In genomic region chr15:94238539-94239118, GRCh38 we compare ENCODE assay signal across 9 cellular contexts. TPM values are rescaled to one million over a fixed set of nuclear protein-coding genes. Genes with fewer than 3 reads are reported as not detected.
DNase-seq lines count a peak whose midpoint lies in the region; ATAC-seq and TF ChIP-seq lines count a peak whose summit lies in the region.
"Had no signal": no experiment of that assay in that cellular context is flagged by ENCODE, and none has a peak within 500 bp of the region (broad histone marks: within the 10 kb centered on the region; RNA-seq: fewer than 3 reads in every experiment).

No MANE protein-coding gene starts in this region.

- no peak for DNase-seq in activated CD4-positive, alpha-beta T cell treated with anti-CD3 and anti-CD28 coated beads for 36 hours
- no peak for DNase-seq in activated CD4-positive, alpha-beta T cell treated with anti-CD3 and anti-CD28 coated beads for 4 hours
- DNase-seq in NOMO-1 treated with DMSO at 0.1 percent for 48 hours (lab: John Stamatoyannopoulos, UW; ENCODE audit: unreplicated experiment) (peak; percentile 63), islet precursor cell (no peak), nephron progenitor cell (no peak), T-helper 9 cell (no peak)
- no peak for DNase-seq in stimulated activated effector memory CD8-positive, alpha-beta T cell treated with anti-CD3 and anti-CD28 coated beads, Interleukin-12 subunit alpha, Interleukin-12 subunit beta, amount 100 ng/mL, for 72 hours (ENCODE audit: low spot score in 2 of 2)

- POLR2A ChIA-PET in activated CD4-positive, alpha-beta T cell treated with anti-CD3 and anti-CD28 coated beads for 36 hours (lab: Charles Lee): no interaction called here

- TF ChIP-seq CTCF in nephron progenitor cell (IDR thresholded peaks at IDR 0.05): no peak

- H3K9me3 Mint-ChIP-seq in activated CD4-positive, alpha-beta T cell treated with anti-CD3 and anti-CD28 coated beads for 36 hours (ENCODE audit: low read depth): no peaks in the 10 kb centered on the region
- no peaks in the 10 kb centered on the region for H3K9me3 Mint-ChIP-seq in stimulated activated effector memory CD8-positive, alpha-beta T cell treated with anti-CD3 and anti-CD28 coated beads, Interleukin-12 subunit alpha, Interleukin-12 subunit beta, amount 100 ng/mL, for 72 hours
- H3K9me3 Mint-ChIP-seq in nephron progenitor cell: no peaks in the 10 kb centered on the region
- H3K9me3 Mint-ChIP-seq: dendritic cell treated with granulocyte-macrophage colony-stimulating factor and Interleukin-4, amounts not matched to agents 40 ng/mL and 50 ng/mL, for 4 days had no signal

- CTCF ChIA-PET in activated CD4-positive, alpha-beta T cell treated with anti-CD3 and anti-CD28 coated beads for 36 hours (lab: Charles Lee): interaction anchor here (0.5 to 1.9 kb wide), 3 partner anchors 9 to 1456 kb away, joined by 3 to 6 read pairs (median 4); no protein-coding TSS in a partner anchor

- H3K27me3 Mint-ChIP-seq in activated CD4-positive, alpha-beta T cell treated with anti-CD3 and anti-CD28 coated beads for 36 hours: no peaks in the 10 kb centered on the region
- H3K27me3 Mint-ChIP-seq in nephron progenitor cell (ENCODE audit: low read depth, poor library complexity): peaks cover 8% of the 10 kb centered on the region

- intact Hi-C loops in activated CD4-positive, alpha-beta T cell treated with anti-CD3 and anti-CD28 coated beads for 36 hours (cut with DNase I, micrococcal nuclease): no loop called here

- peaks cover 13% of the 10 kb centered on the region for H3K36me3 Mint-ChIP-seq in activated CD4-positive, alpha-beta T cell treated with anti-CD3 and anti-CD28 coated beads for 36 hours (ENCODE audit: low read depth)
- H3K36me3 Mint-ChIP-seq in stimulated activated effector memory CD8-positive, alpha-beta T cell treated with anti-CD3 and anti-CD28 coated beads, Interleukin-12 subunit alpha, Interleukin-12 subunit beta, amount 100 ng/mL, for 72 hours: peaks cover 42% of the 10 kb centered on the region
- no peaks in the 10 kb centered on the region for H3K36me3 Mint-ChIP-seq in nephron progenitor cell (ENCODE audit: low read depth)

- no peak overlapping the region for H3K4me3 Mint-ChIP-seq in activated CD4-positive, alpha-beta T cell treated with anti-CD3 and anti-CD28 coated beads for 36 hours
- peak overlapping the region; percentile 44 for H3K4me3 Mint-ChIP-seq in stimulated activated effector memory CD8-positive, alpha-beta T cell treated with anti-CD3 and anti-CD28 coated beads, Interleukin-12 subunit alpha, Interleukin-12 subunit beta, amount 100 ng/mL, for 72 hours
- no peak overlapping the region for H3K4me3 Mint-ChIP-seq in nephron progenitor cell
- H3K4me3 Mint-ChIP-seq: dendritic cell treated with granulocyte-macrophage colony-stimulating factor and Interleukin-4, amounts not matched to agents 40 ng/mL and 50 ng/mL, for 4 days had no signal

- H3K27ac Mint-ChIP-seq in activated CD4-positive, alpha-beta T cell treated with anti-CD3 and anti-CD28 coated beads for 36 hours: peak overlapping the region; percentile 78
- H3K27ac Mint-ChIP-seq in stimulated activated effector memory CD8-positive, alpha-beta T cell treated with anti-CD3 and anti-CD28 coated beads, Interleukin-12 subunit alpha, Interleukin-12 subunit beta, amount 100 ng/mL, for 72 hours: peak overlapping the region; percentile 78
- no peak overlapping the region for H3K27ac Mint-ChIP-seq in nephron progenitor cell
- H3K27ac Mint-ChIP-seq: dendritic cell treated with granulocyte-macrophage colony-stimulating factor and Interleukin-4, amounts not matched to agents 40 ng/mL and 50 ng/mL, for 4 days had no signal

- ATAC-seq in activated CD4-positive, alpha-beta T cell treated with anti-CD3 and anti-CD28 coated beads for 36 hours: no peak
- ATAC-seq in HG02852 (IDR thresholded peaks at IDR 0.05; ENCODE audit: unreplicated experiment): peak; percentile 49
- peak; percentile 64 for ATAC-seq in stimulated activated effector memory CD8-positive, alpha-beta T cell treated with anti-CD3 and anti-CD28 coated beads, Interleukin-12 subunit alpha, Interleukin-12 subunit beta, amount 100 ng/mL, for 72 hours

- peaks cover 52% of the 10 kb centered on the region for H3K4me1 Mint-ChIP-seq in activated CD4-positive, alpha-beta T cell treated with anti-CD3 and anti-CD28 coated beads for 36 hours
- peaks cover 67% of the 10 kb centered on the region for H3K4me1 Mint-ChIP-seq in stimulated activated effector memory CD8-positive, alpha-beta T cell treated with anti-CD3 and anti-CD28 coated beads, Interleukin-12 subunit alpha, Interleukin-12 subunit beta, amount 100 ng/mL, for 72 hours
- H3K4me1 Mint-ChIP-seq in nephron progenitor cell: no peaks in the 10 kb centered on the region

RNA-seq across cellular contexts. Expression of gene MCTP2, which starts 7.3 kb away (rescaled TPM):
- 10 to 100 TPM; 25.2 to 27.8 TPM for total RNA-seq in activated CD4-positive, alpha-beta T cell treated with anti-CD3 and anti-CD28 coated beads for 36 hours
